Comparison of ENCODE assay signal across 8 cellular contexts in the genomic region with DNA sequence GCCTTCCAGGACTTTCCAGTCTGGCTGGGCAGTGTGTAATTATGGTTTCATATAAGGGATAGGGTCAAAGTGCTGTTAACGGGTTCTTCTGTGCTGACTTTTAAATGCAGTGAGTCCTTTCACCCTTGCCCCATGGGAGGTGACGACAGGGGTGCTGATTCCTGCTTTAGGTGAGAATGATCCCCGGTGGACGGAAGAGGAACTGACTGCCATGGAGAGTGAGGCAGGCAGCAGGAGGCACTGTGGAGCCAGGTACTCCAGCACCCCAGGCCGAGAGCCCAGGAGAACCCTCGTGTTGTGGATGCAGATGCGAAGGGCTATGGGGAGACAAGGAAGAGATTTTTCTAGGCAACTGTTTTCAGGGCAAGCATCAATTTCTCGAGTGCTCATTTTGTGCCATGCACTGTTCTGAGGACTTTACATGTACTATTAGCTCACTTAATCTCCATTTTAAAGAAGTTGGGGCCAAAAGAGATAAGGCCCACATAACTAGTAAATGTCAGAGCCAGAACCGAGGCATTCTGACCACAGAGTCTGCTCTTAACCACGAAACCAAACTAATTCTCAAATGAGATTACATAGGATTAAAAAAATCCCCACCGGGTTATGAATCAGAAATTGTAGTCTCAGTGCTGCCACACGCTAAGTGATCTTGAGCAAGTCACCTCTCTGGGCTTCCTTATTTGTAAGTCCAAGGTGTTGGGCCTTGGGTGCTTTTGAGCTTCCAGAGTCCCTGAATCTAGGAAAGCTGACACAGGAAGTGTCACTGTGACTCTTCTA. TPM values are rescaled to one million over a fixed set of nuclear protein-coding genes. Genes with fewer than 3 reads are reported as not detected.
A peak's percentile ranks its signal among the peaks of the same experiment; 100 is the strongest.
DNase-seq lines count a peak whose midpoint lies in the region; ATAC-seq and TF ChIP-seq lines count a peak whose summit lies in the region.

No MANE protein-coding gene starts in this region.

- no peak for TF ChIP-seq EP300 in Ishikawa (IDR thresholded peaks at IDR 0.05; ENCODE audit: borderline replicate concordance)
- no peak for TF ChIP-seq EP300 in ovary (IDR thresholded peaks at IDR 0.05)

- no peaks in the 10 kb centered on the region for H3K27me3 Mint-ChIP-seq in activated T-helper 17 cell treated with anti-CD3 and anti-CD28 coated beads, Interleukin-2, amount 50 U/mL, for 72 hours

- H3K4me3 ChIP-seq in ovary: no peak overlapping the region

- peaks cover 30% of the 10 kb centered on the region for H3K4me1 Mint-ChIP-seq in activated T-helper 17 cell treated with anti-CD3 and anti-CD28 coated beads, Interleukin-2, amount 50 U/mL, for 72 hours

- H3K27ac ChIP-seq in C4-2B (peak overlapping the region; percentile 81), ovary (no peak overlapping the region)

- intact Hi-C loops in left colon (cut with DNase I, micrococcal nuclease) (no loop called here), ovary (cut with DNase I) (loop anchor here in 2 of 4 donors (5.0 kb wide), 2 partner anchors 183 to 188 kb away; no protein-coding TSS in a partner anchor), sciatic nerve (cut with DNase I) (loop anchor here (10.0 kb wide), 1 partner anchor 721 kb away; no protein-coding TSS in a partner anchor)

- peak overlapping the region; percentile 57 for H3K4me3 Mint-ChIP-seq in activated T-helper 17 cell treated with anti-CD3 and anti-CD28 coated beads, Interleukin-2, amount 50 U/mL, for 72 hours

- no peaks in the 10 kb centered on the region for H3K9me3 ChIP-seq in ovary

- H3K4me1 ChIP-seq in ovary (ENCODE audit: insufficient read depth): no peaks in the 10 kb centered on the region

- no peaks in the 10 kb centered on the region for H3K36me3 ChIP-seq in ovary

- 85 to 87% (median 87%) methylated on average over 12 of the region's 12 CpGs for WGBS in ovary, 3 donors

- peak; percentile 37; the same call in 1 of the 2 replicates for TF ChIP-seq RAD21 in Ishikawa (IDR thresholded peaks at IDR 0.05; ENCODE audit: low read depth)

- H3K27me3 ChIP-seq in ovary: no peaks in the 10 kb centered on the region

- peak; percentile 61 for TF ChIP-seq CTCF in C4-2B (conservative IDR thresholded peaks at IDR 0.05)
- TF ChIP-seq CTCF in ovary (IDR thresholded peaks at IDR 0.05): no peak

- H3K27ac Mint-ChIP-seq in activated T-helper 17 cell treated with anti-CD3 and anti-CD28 coated beads, Interleukin-2, amount 50 U/mL, for 72 hours: peak overlapping the region; percentile 40

- H3K36me3 Mint-ChIP-seq in activated T-helper 17 cell treated with anti-CD3 and anti-CD28 coated beads, Interleukin-2, amount 50 U/mL, for 72 hours (ENCODE audit: low read depth): peaks cover 6% of the 10 kb centered on the region

- no peak for TF ChIP-seq POLR2A in ovary (IDR thresholded peaks at IDR 0.05)

- DNase-seq in left colon (peak in 1 of 2 donors; percentile 31), A172 (ENCODE audit: low spot score) (no peak), ovary (no peak), sciatic nerve (ENCODE audit: low spot score) (no peak), inferior parietal cortex (ENCODE audit: extremely low spot score) (no peak)

- no peaks in the 10 kb centered on the region for H3K9me3 Mint-ChIP-seq in activated T-helper 17 cell treated with anti-CD3 and anti-CD28 coated beads, Interleukin-2, amount 50 U/mL, for 72 hours

- peak; percentile 72 for ATAC-seq in activated T-helper 17 cell treated with anti-CD3 and anti-CD28 coated beads, Interleukin-2, amount 50 U/mL, for 72 hours (replicated peaks)
- peak; percentile 16 for ATAC-seq in left colon
- ATAC-seq in sciatic nerve: no peak

TF ChIP-seq in Ishikawa, 13 proteins besides CTCF, POLR2A, EP300 and RAD21:
- TF ChIP-seq ZBTB7A (IDR thresholded peaks at IDR 0.05; ENCODE audit: low read depth): no peak
- TF ChIP-seq, protein P1, sequence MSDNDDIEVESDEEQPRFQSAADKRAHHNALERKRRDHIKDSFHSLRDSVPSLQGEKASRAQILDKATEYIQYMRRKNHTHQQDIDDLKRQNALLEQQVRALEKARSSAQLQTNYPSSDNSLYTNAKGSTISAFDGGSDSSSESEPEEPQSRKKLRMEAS (IDR thresholded peaks at IDR 0.05): no peak
- TF ChIP-seq CREB1 (IDR thresholded peaks at IDR 0.05; ENCODE audit: low read depth): no peak
- TF ChIP-seq FOXM1 (IDR thresholded peaks at IDR 0.05; ENCODE audit: borderline replicate concordance, low read depth): no peak
- TF ChIP-seq TCF12 (IDR thresholded peaks at IDR 0.05; ENCODE audit: low read depth): no peak
- TF ChIP-seq, protein P2, sequence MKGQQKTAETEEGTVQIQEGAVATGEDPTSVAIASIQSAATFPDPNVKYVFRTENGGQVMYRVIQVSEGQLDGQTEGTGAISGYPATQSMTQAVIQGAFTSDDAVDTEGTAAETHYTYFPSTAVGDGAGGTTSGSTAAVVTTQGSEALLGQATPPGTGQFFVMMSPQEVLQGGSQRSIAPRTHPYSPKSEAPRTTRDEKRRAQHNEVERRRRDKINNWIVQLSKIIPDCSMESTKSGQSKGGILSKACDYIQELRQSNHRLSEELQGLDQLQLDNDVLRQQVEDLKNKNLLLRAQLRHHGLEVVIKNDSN (IDR thresholded peaks at IDR 0.05): no peak
- no peak for TF ChIP-seq CEBPB (IDR thresholded peaks at IDR 0.05)
- TF ChIP-seq TEAD4 (IDR thresholded peaks at IDR 0.05): no peak
- TF ChIP-seq NFIC (IDR thresholded peaks at IDR 0.05): no peak
- no peak for TF ChIP-seq TAF1 (IDR thresholded peaks at IDR 0.05; ENCODE audit: low read depth)
- no peak for TF ChIP-seq YY1 (IDR thresholded peaks at IDR 0.05; ENCODE audit: low read depth)
- TF ChIP-seq, protein P3, sequence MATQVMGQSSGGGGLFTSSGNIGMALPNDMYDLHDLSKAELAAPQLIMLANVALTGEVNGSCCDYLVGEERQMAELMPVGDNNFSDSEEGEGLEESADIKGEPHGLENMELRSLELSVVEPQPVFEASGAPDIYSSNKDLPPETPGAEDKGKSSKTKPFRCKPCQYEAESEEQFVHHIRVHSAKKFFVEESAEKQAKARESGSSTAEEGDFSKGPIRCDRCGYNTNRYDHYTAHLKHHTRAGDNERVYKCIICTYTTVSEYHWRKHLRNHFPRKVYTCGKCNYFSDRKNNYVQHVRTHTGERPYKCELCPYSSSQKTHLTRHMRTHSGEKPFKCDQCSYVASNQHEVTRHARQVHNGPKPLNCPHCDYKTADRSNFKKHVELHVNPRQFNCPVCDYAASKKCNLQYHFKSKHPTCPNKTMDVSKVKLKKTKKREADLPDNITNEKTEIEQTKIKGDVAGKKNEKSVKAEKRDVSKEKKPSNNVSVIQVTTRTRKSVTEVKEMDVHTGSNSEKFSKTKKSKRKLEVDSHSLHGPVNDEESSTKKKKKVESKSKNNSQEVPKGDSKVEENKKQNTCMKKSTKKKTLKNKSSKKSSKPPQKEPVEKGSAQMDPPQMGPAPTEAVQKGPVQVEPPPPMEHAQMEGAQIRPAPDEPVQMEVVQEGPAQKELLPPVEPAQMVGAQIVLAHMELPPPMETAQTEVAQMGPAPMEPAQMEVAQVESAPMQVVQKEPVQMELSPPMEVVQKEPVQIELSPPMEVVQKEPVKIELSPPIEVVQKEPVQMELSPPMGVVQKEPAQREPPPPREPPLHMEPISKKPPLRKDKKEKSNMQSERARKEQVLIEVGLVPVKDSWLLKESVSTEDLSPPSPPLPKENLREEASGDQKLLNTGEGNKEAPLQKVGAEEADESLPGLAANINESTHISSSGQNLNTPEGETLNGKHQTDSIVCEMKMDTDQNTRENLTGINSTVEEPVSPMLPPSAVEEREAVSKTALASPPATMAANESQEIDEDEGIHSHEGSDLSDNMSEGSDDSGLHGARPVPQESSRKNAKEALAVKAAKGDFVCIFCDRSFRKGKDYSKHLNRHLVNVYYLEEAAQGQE (IDR thresholded peaks at IDR 0.05; ENCODE audit: low read depth): no peak
- no peak for TF ChIP-seq EGR1 (IDR thresholded peaks at IDR 0.05)

RNA-seq across cellular contexts. Expression of a gene that starts 28.2 kb away (rescaled TPM):
- total RNA-seq in activated T-helper 17 cell treated with anti-CD3 and anti-CD28 coated beads, Interleukin-2, amount 50 U/mL, for 72 hours: 1 to 10 TPM; 6.5 to 7.0 TPM
- total RNA-seq in left colon: 10 to 100 TPM; 17.6 to 24.7 TPM
- total RNA-seq in A172 (2014; rRNA removed; shearing (Covaris generic)): 1.8 and 2.3 TPM in 2 replicates
- total RNA-seq in ovary: 10 to 100 TPM in 1 of 7 donors, 1 to 10 TPM in 6; 5.4 to 12.6 (median 7.3) TPM
- 1 to 10 TPM; 4.5 to 9.0 TPM for polyA plus RNA-seq in ovary
- 6.2 TPM for total RNA-seq in sciatic nerve

RNA-seq across cellular contexts. Expression of a gene that starts 30.3 kb away (rescaled TPM):
- 10 to 100 TPM; 30.0 to 38.5 TPM for total RNA-seq in activated T-helper 17 cell treated with anti-CD3 and anti-CD28 coated beads, Interleukin-2, amount 50 U/mL, for 72 hours
- 10 to 100 TPM; 33.9 to 48.2 TPM for total RNA-seq in left colon
- total RNA-seq in A172 (2014; rRNA removed; shearing (Covaris generic)): 8.2 and 10.7 TPM in 2 replicates
- total RNA-seq in ovary: 10 to 100 TPM in 6 of 7 donors, 1 to 10 TPM in 1; 8.2 to 22.3 (median 13.1) TPM
- polyA plus RNA-seq in ovary: 10 to 100 TPM in 1 of 2 donors, 1 to 10 TPM in 1; 4.4 to 18.3 TPM
- total RNA-seq in sciatic nerve: 23.7 TPM
